Comparison of ENCODE assay signal across 28 cellular contexts in the genomic region with DNA sequence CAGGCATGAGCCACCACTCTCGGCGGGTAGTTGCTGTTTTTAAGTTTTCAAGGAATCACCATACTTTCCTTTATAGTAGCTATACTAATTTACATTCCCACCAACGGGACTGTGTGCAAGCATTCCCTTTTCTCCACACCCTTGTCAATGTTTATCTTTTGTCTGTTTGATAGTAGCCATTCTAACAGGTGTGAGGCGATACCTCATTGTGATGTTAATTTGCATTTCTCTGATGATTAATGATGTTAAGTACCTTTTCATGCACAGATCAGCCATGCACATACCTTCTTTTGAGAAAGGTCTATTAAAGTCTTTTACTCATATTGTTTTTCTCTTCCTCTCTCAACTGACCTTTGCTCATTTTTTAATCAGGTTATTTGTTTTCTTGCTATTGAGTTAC. TPM values are rescaled to one million over a fixed set of nuclear protein-coding genes. Genes with fewer than 3 reads are reported as not detected.
DNase-seq lines count a peak whose midpoint lies in the region; ATAC-seq and TF ChIP-seq lines count a peak whose summit lies in the region.
"Had no signal": no experiment of that assay in that cellular context is flagged by ENCODE, and none has a peak within 500 bp of the region (broad histone marks: within the 10 kb centered on the region; RNA-seq: fewer than 3 reads in every experiment).

No MANE protein-coding gene starts in this region.

- H3K27ac Mint-ChIP-seq in CD4-positive, CD25-positive, alpha-beta regulatory T cell: peak overlapping the region; percentile 10 to 86 (median 67)
- H3K27ac Mint-ChIP-seq: endodermal cell, WTC11 had no signal

- CTCF ChIA-PET in OCI-LY7 (lab: Charles Lee; ENCODE audit: unreplicated experiment): no interaction called here

- H3K79me2 ChIP-seq in OCI-LY7 (ENCODE audit: insufficient read depth, low read depth, low read length): no peaks in the 10 kb centered on the region

- H3K27ac ChIP-seq in CD4-positive, CD25-positive, alpha-beta regulatory T cell (ENCODE audit: insufficient read depth, low read length, poor library complexity, severe bottlenecking): no peak overlapping the region
- H3K27ac ChIP-seq in OCI-LY7 (ENCODE audit: low read depth, low read length, poor library complexity, severe bottlenecking) (no peak overlapping the region), left lung (no peak overlapping the region)
- H3K27ac ChIP-seq: 22Rv1, coronary artery, GM23248, HL-60, spleen, stomach, tibial nerve had no signal

- no peak for ATAC-seq in CD4-positive, CD25-positive, alpha-beta regulatory T cell (ENCODE audit: low read depth in 2 of 2)
- ATAC-seq in left lung: peak; percentile 62
- ATAC-seq: SK-N-SH treated with all-trans-retinoic acid at 6 μM for 48 hours, WTC11 had no signal

- no peaks in the 10 kb centered on the region for H4K20me1 ChIP-seq in OCI-LY7 (ENCODE audit: insufficient read depth, low read length)

- H3K4me3 Mint-ChIP-seq in CD4-positive, CD25-positive, alpha-beta regulatory T cell: no peak overlapping the region
- H3K4me3 Mint-ChIP-seq: endodermal cell, WTC11 had no signal

- no peak overlapping the region for H3K4me3 ChIP-seq in CD4-positive, CD25-positive, alpha-beta regulatory T cell (ENCODE audit: low read depth, low read length)
- H3K4me3 ChIP-seq in OCI-LY7 (ENCODE audit: low read depth, low read length, poor library complexity, severe bottlenecking): no peak overlapping the region
- H3K4me3 ChIP-seq in left lung: no peak overlapping the region
- H3K4me3 ChIP-seq: coronary artery, GM23248, spleen, stomach, tibial nerve had no signal

- H3K9me3 ChIP-seq in CD4-positive, CD25-positive, alpha-beta regulatory T cell (ENCODE audit: control insufficient read depth in 2 of 2, low read length in 2 of 2): no peaks in the 10 kb centered on the region
- H3K9me3 ChIP-seq in OCI-LY7 (ENCODE audit: low read length): no peaks in the 10 kb centered on the region; the same call in 1 of the 2 replicates
- no peaks in the 10 kb centered on the region for H3K9me3 ChIP-seq in left lung
- H3K9me3 ChIP-seq: spleen, stomach, tibial nerve had no signal

- H3K36me3 ChIP-seq in CD4-positive, CD25-positive, alpha-beta regulatory T cell (ENCODE audit: control insufficient read depth, insufficient read depth, low read length): peaks cover 3% of the 10 kb centered on the region
- no peaks in the 10 kb centered on the region for H3K36me3 ChIP-seq in OCI-LY7 (ENCODE audit: insufficient read depth, low read length)
- no peaks in the 10 kb centered on the region for H3K36me3 ChIP-seq in left lung
- H3K36me3 ChIP-seq: tibial nerve had no signal

- TF ChIP-seq CTCF in OCI-LY7 (conservative IDR thresholded peaks at IDR 0.05; ENCODE audit: low read length): no peak
- TF ChIP-seq CTCF in left lung (IDR thresholded peaks at IDR 0.05): no peak

- H3K4me2 ChIP-seq in OCI-LY7 (ENCODE audit: low read length): peak overlapping the region; percentile 23; the same call in 1 of the 2 replicates

- no peaks in the 10 kb centered on the region for H3K9me2 ChIP-seq in OCI-LY7 (ENCODE audit: insufficient read depth, low read length)

- intact Hi-C loops in OCI-LY7 (cut with micrococcal nuclease; ENCODE audit: unreplicated experiment): no loop called here
- intact Hi-C loops in left lung (cut with DNase I): no loop called here

- peaks cover 16 to 82% (median 34%) of the 10 kb centered on the region in 4 donors for H3K4me1 Mint-ChIP-seq in CD4-positive, CD25-positive, alpha-beta regulatory T cell

- no peaks in the 10 kb centered on the region for H3K27me3 ChIP-seq in CD4-positive, CD25-positive, alpha-beta regulatory T cell (ENCODE audit: control insufficient read depth, insufficient read depth, low read length)
- H3K27me3 ChIP-seq in left lung: no peaks in the 10 kb centered on the region
- H3K27me3 ChIP-seq: spleen, stomach, tibial nerve had no signal

- peaks cover 6% of the 10 kb centered on the region for H3K4me1 ChIP-seq in CD4-positive, CD25-positive, alpha-beta regulatory T cell (ENCODE audit: control insufficient read depth, insufficient read depth, low read length, poor library complexity, severe bottlenecking)
- H3K4me1 ChIP-seq in OCI-LY7 (ENCODE audit: insufficient read depth, low read length, poor library complexity, severe bottlenecking) (peaks cover 22% of the 10 kb centered on the region), left lung (no peaks in the 10 kb centered on the region)
- H3K4me1 ChIP-seq: tibial nerve had no signal

- no peaks in the 10 kb centered on the region for H3K27me3 Mint-ChIP-seq in CD4-positive, CD25-positive, alpha-beta regulatory T cell

- BruUV-seq in OCI-LY7 (replicated peaks; lab: Mats Ljungman, UMichigan): no TSS peak

- peaks cover 18% of the 10 kb centered on the region for H3K36me3 Mint-ChIP-seq in CD4-positive, CD25-positive, alpha-beta regulatory T cell
- H3K36me3 Mint-ChIP-seq: WTC11 had no signal

- peaks cover 0 to 2% (median 0%) of the 10 kb centered on the region in 7 donors for H3K9me3 Mint-ChIP-seq in CD4-positive, CD25-positive, alpha-beta regulatory T cell
- H3K9me3 Mint-ChIP-seq: endodermal cell had no signal

- no peak overlapping the region for H2AFZ ChIP-seq in OCI-LY7 (ENCODE audit: low read length)
- H2AFZ ChIP-seq: GM23248 had no signal

- POLR2A ChIA-PET in OCI-LY7 (lab: Charles Lee): interaction anchor here (0.7 kb wide), 1 partner anchor 37 kb away, joined by 4 read pairs; no protein-coding TSS in a partner anchor

- DNase-seq in DMS53 (lab: John Stamatoyannopoulos, UW): peak; percentile 20
- DNase-seq in DMS53 treated with DMSO at 0.1 percent for 48 hours (lab: John Stamatoyannopoulos, UW; ENCODE audit: unreplicated experiment): no peak
- DNase-seq in CD4-positive, CD25-positive, alpha-beta regulatory T cell: no peak
- DNase-seq in OCI-LY7 (ENCODE audit: low spot score): no peak
- no peak for DNase-seq in left lung
- no peak for DNase-seq in HCEC 1CT
- DNase-seq in 8988T: no peak
- no peak for DNase-seq in COLO829 (ENCODE audit: low spot score)
- DNase-seq: COR-L47; endodermal cell; GM23248; kidney; mammary epithelial cell; NCI-H1092 treated with DMSO at 0.1 percent for 48 hours; NCI-H2107; NCI-H510A treated with DMSO at 0.1 percent for 48 hours; occipital lobe; RPMI8226; spleen; stimulated activated CD4-positive, alpha-beta T cell treated with anti-CD3 and anti-CD28 coated beads, Interleukin-4, amount 100 ng/mL, for 1 hour; stomach; T1000 had no signal

RNA-seq across cellular contexts. Expression of gene CCND3, which starts 43.0 kb away (rescaled TPM):
- 319 TPM for total RNA-seq in CD4-positive, CD25-positive, alpha-beta regulatory T cell
- polyA plus RNA-seq in CD4-positive, CD25-positive, alpha-beta regulatory T cell: 100 to 1,000 TPM; 246 to 564 (median 389) TPM
- 229 and 319 TPM in 2 replicates for total RNA-seq in OCI-LY7 (2014; rRNA removed; shearing (Covaris generic))
- 244 and 303 TPM in 2 replicates for total RNA-seq in OCI-LY7 (2022)
- total RNA-seq in left lung: 100 to 1,000 TPM; 148 to 153 TPM
